In genomic region chr1:16300436-16300835, GRCh38 we compare ENCODE assay signal across 24 cellular contexts. TPM values are rescaled to one million over a fixed set of nuclear protein-coding genes. Genes with fewer than 3 reads are reported as not detected.
DNase-seq lines count a peak whose midpoint lies in the region; ATAC-seq, FAIRE-seq and TF ChIP-seq lines count a peak whose summit lies in the region.
"Had no signal": no experiment of that assay in that cellular context is flagged by ENCODE, and none has a peak within 500 bp of the region (broad histone marks: within the 10 kb centered on the region; RNA-seq: fewer than 3 reads in every experiment).

No MANE protein-coding gene starts in this region.

- no peak overlapping the region for H3K9ac ChIP-seq in K562 (ENCODE audit: insufficient read depth in 1 of 2, low read depth in 2 of 2, low read length in 2 of 2)
- H3K9ac ChIP-seq: GM23248 had no signal

- no peak for FAIRE-seq in K562 (lab: Jason Lieb, UNC)
- FAIRE-seq: A204.1, D721Med had no signal

- H3K4me3 ChIP-seq in K562 (no peak overlapping the region), psoas muscle (no peak overlapping the region)
- H3K4me3 ChIP-seq: ascending aorta, GM23248 had no signal

- 69% methylated on average over 3 of the region's 3 CpGs for WGBS in K562 (ENCODE audit: insufficient coverage, low coverage, missing lambda C conversion rate)
- 29 to 77% (median 46%) methylated on average over 3 of the region's 3 CpGs for WGBS in psoas muscle, 3 donors

- H3K4me1 ChIP-seq in K562 (replicated peaks in 1 of 2; ENCODE audit: control insufficient read depth in 2 of 2, insufficient read depth in 2 of 2, low read length in 2 of 2): no peaks in the 10 kb centered on the region; a peak in 1 of 5 replicates
- peaks cover 8% of the 10 kb centered on the region for H3K4me1 ChIP-seq in psoas muscle

- TF ChIP-seq CTCF in K562 (IDR thresholded peaks at IDR 0.05 in 2 of 3, conservative IDR thresholded peaks at IDR 0.05 in 1 of 3; ENCODE audit: insufficient read depth in 2 of 3, low read depth in 1 of 3, low read length in 3 of 3): no peak
- no peak for TF ChIP-seq CTCF in psoas muscle (IDR thresholded peaks at IDR 0.05)

- H3K79me2 ChIP-seq in K562 (ENCODE audit: control insufficient read depth, insufficient read depth, low read length): no peaks in the 10 kb centered on the region

- BruUV-seq in K562 (replicated peaks; lab: Mats Ljungman, UMichigan): no TSS peak

- no peak for TF ChIP-seq POLR2A in K562 (conservative IDR thresholded peaks at IDR 0.05)

- no peak for TF ChIP-seq RAD21 in K562 (CRISPR knock-in tag; conservative IDR thresholded peaks at IDR 0.05 in 1 of 2, IDR thresholded peaks at IDR 0.05 in 1 of 2)

- H3K4me2 ChIP-seq in K562 (ENCODE audit: insufficient read depth, low read length): no peak overlapping the region

- H3K36me3 ChIP-seq in K562 (ENCODE audit: control insufficient read depth, insufficient read depth, low read length): peaks cover 58% of the 10 kb centered on the region
- H3K36me3 ChIP-seq in psoas muscle (ENCODE audit: insufficient read depth in 1 of 2, low read depth in 1 of 2): peaks cover 7 to 62% of the 10 kb centered on the region in 2 donors

- H2AFZ ChIP-seq in K562 (ENCODE audit: low read depth, low read length): no peak overlapping the region
- H2AFZ ChIP-seq: GM23248 had no signal

- POLR2A ChIA-PET in K562 (lab: Yijun Ruan, JAX): no interaction called here

- H3K27ac ChIP-seq in K562 (ENCODE audit: extremely low read depth, low read depth, low read length) (no peak overlapping the region), psoas muscle (no peak overlapping the region)
- H3K27ac ChIP-seq: GM23248, HL-60 had no signal

- intact Hi-C loops in K562 (cut with micrococcal nuclease) (no loop called here), left cardiac atrium (cut with DNase I) (no loop called here), psoas muscle (cut with DNase I) (loop anchor here in 1 of 2 donors (5.0 kb wide), 1 partner anchor 52 kb away; the partner anchor contains the start of gene FBXO42)

- in situ Hi-C loops in K562 (cut with MboI): no loop called here

- no peaks in the 10 kb centered on the region for H3K9me3 ChIP-seq in K562 (replicated peaks; ENCODE audit: control insufficient read depth, insufficient read depth, low read depth, low read length)
- H3K9me3 ChIP-seq in psoas muscle: no peaks in the 10 kb centered on the region
- H3K9me3 ChIP-seq: ascending aorta had no signal

- H3K27me3 ChIP-seq in K562 (ENCODE audit: control insufficient read depth in 2 of 2, insufficient read depth in 2 of 2, low read length in 2 of 2) (no peaks in the 10 kb centered on the region), psoas muscle (ENCODE audit: insufficient read depth in 3 of 3, low read length in 2 of 3) (no peaks in the 10 kb centered on the region)
- H3K27me3 ChIP-seq: ascending aorta had no signal

- 0 out of 2 replicates have a peak, but pooled peaks cover 5% of the 10 kb centered on the region for H4K20me1 ChIP-seq in K562 (replicated peaks; ENCODE audit: control insufficient read depth, insufficient read depth, low read length)

- no peaks in the 10 kb centered on the region for H3K9me1 ChIP-seq in K562 (ENCODE audit: control insufficient read depth, insufficient read depth, low read length)

- ATAC-seq in K562 (no peak), left cardiac atrium (peak; percentile 38 to 54), psoas muscle (peak; percentile 33 to 72 (median 56)), GM21737 (IDR thresholded peaks at IDR 0.05; ENCODE audit: unreplicated experiment) (no peak)
- ATAC-seq: activated CD8-positive, alpha-beta T cell treated with anti-CD3 and anti-CD28 coated beads, Interleukin-2, amount 10 ng/mL, durations not matched to agents 7 days and 5 days; SK-N-SH treated with all-trans-retinoic acid at 6 μM for 48 hours had no signal

- DNase-seq in NCI-H2196 (lab: John Stamatoyannopoulos, UW; ENCODE audit: unreplicated experiment) (peak; percentile 8), NCI-H2196 treated with DMSO at 0.1 percent for 48 hours (lab: John Stamatoyannopoulos, UW; ENCODE audit: unreplicated experiment) (no peak), K562 (ENCODE audit: extremely low read depth in 1 of 4, low spot score in 3 of 4) (no peak), left cardiac atrium (no peak), psoas muscle (no peak), retina (no peak)
- no peak for DNase-seq in stimulated activated CD4-positive, alpha-beta T cell treated with anti-CD3 and anti-CD28 coated beads, Interleukin-1b, Interleukin-23, amount 100 ng/mL, for 48 hours
- DNase-seq: activated CD8-positive, alpha-beta T cell treated with anti-CD3 and anti-CD28 coated beads, Interleukin-2, amount 10 ng/mL, durations not matched to agents 7 days and 5 days; activated naive CD8-positive, alpha-beta T cell treated with anti-CD3 and anti-CD28 coated beads for 36 hours; AML-193; CD4-positive, alpha-beta T cell; GM23248; HFFc6; Karpas-422; naive B cell; NCI-H187 treated with DMSO at 0.1 percent for 48 hours; NCI-H774; RPMI8226 had no signal

- no peak for TF ChIP-seq EP300 in K562 (IDR thresholded peaks at IDR 0.05; ENCODE audit: low read length)

- CTCF ChIA-PET in K562 (lab: Yijun Ruan, JAX; ENCODE audit: low intra/inter-chr PET ratio): no interaction called here

TF ChIP-seq in K562, 482 proteins besides CTCF, POLR2A, EP300 and RAD21:
- TF ChIP-seq SETDB1 (IDR thresholded peaks at IDR 0.05; ENCODE audit: low read length) (no peak), CEBPB (tag; IDR thresholded peaks at IDR 0.05) (peak; percentile 51; the same call in 1 of the 2 replicates)

RNA-seq across cellular contexts. Expression of gene FBXO42, which starts 51.8 kb away (rescaled TPM):
- 67.9 and 105 TPM in 2 replicates for total RNA-seq in K562 (2011; cell fraction: chromatin; rRNA removed; ENCODE audit: low replicate concordance)
- 41.7 and 47.5 TPM in 2 replicates for total RNA-seq in K562 (2011; cell fraction: nucleolus; rRNA removed)
- 69.1 and 89.4 TPM in 2 replicates for total RNA-seq in K562 (2011; cell fraction: nucleoplasm; rRNA removed)
- total RNA-seq in K562 (2014; rRNA removed): 11.6 and 13.6 TPM in 2 replicates
- 14.6 and 17.4 TPM in 2 replicates for total RNA-seq in K562 (2014; rRNA removed; fragmentation: Illumina TruSeq; extraction: Trizol)
- total RNA-seq in K562 (2015; rRNA removed; fragmentation: Illumina TruSeq; extraction: Trizol): 15.5 and 17.5 TPM in 2 replicates
- total RNA-seq in K562 (2021): 21.2 and 24.1 TPM in 2 replicates
- polyA plus RNA-seq in K562 (2011; rRNA removed): 23.6 and 37.6 TPM in 2 replicates
- polyA plus RNA-seq in K562 (2011; cell fraction: cytosol; rRNA removed): 26.7 and 30.1 TPM in 2 replicates
- 48.3 and 53.6 TPM in 2 replicates for polyA plus RNA-seq in K562 (2011; cell fraction: nucleus; rRNA removed)
- 17.4 and 33.7 TPM in 2 replicates for polyA plus RNA-seq in K562 (2012)
- polyA plus RNA-seq in K562 (2014; fragmentation: Illumina TruSeq; extraction: Trizol): 20.8 and 24.8 TPM in 2 replicates
- 1 to 10 TPM; 7.2 to 8.0 TPM for polyA plus RNA-seq in K562 (2014; fragmentation: Nextera tagmentation; extraction: Ambion mirVana)
- polyA plus RNA-seq in K562 (2014; rRNA removed): 15.4 and 20.1 TPM in 2 replicates
- polyA minus RNA-seq in K562 (2011; rRNA and poly(A)+ RNA removed): 31.9 and 41.8 TPM in 2 replicates
- polyA minus RNA-seq in K562 (2011; cell fraction: cytosol; rRNA and poly(A)+ RNA removed): 13.6 and 19.1 TPM in 2 replicates
- 13.2 and 26.5 TPM in 2 replicates for polyA minus RNA-seq in K562 (2011; cell fraction: nucleus; rRNA and poly(A)+ RNA removed)
- total RNA-seq in left cardiac atrium: 10 to 100 TPM; 14.1 to 15.1 TPM
- 10 to 100 TPM; 14.7 to 24.4 (median 19.8) TPM for total RNA-seq in psoas muscle
- polyA plus RNA-seq in psoas muscle: 10 to 100 TPM in 2 of 3 donors, 1 to 10 TPM in 1; 7.4 to 26.6 (median 14.8) TPM

Comparison
In these comparisons a context has a peak if more than half of its experiments do, and no peak if none do; other contexts are left out.
1. ATAC-seq: peak in left cardiac atrium (2 of 2) and psoas muscle (4 of 4); none in K562 (single experiment) and GM21737 (single experiment).